In the genomic region with DNA sequence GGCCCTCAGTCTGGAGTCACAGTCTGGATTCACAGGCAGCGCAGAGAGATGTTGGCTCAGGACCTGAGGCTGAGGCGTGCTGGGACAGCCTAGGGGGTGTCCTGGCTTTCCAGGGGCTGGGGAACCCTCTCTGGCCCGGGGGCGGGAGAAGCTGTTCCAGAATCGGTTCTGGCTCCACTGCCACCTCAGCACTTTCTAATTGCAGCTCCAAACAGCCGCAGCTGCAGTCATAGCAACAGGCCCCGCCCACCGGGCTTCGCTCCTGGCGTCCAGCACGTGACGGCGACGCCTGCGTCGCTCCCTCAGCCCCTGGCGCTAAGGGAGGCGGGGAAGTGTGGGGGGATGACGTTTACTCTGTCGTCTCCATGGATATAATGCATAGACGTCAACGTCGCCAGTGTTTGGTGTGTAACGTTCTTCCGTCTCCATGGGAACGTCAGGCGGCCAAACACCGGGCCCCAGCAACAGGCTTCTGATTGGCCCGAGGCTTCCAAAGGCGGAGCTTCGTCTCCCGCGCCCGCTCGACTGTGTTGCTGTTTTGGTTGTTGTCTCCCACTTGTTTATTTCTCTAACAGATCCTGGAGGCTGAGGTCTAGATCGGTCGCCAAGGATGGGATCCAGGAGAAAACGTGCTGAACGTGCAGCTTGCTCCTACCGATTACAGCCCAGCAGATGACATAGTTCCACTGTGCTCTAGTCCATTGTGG, we compare ENCODE assay signal across 8 cellular contexts. TPM values are rescaled to one million over a fixed set of nuclear protein-coding genes. Genes with fewer than 3 reads are reported as not detected.
DNase-seq lines count a peak whose midpoint lies in the region; ATAC-seq, FAIRE-seq and TF ChIP-seq lines count a peak whose summit lies in the region.

No MANE protein-coding gene starts in this region.

- intact Hi-C loops in activated CD4-positive, alpha-beta T cell treated with anti-CD3 and anti-CD28 coated beads for 36 hours (cut with DNase I, micrococcal nuclease): loop anchor here (1.0 to 2.0 kb wide), 8 partner anchors 10 to 402 kb away; partner anchors contain the start of genes FOS (in 2 of the 2), TMED10 (in 2 of the 2), BATF (in 1 of the 2) and ERG28 (in 1 of the 2)
- intact Hi-C loops in kidney (cut with DNase I): no loop called here

- H3K27ac ChIP-seq in kidney (ENCODE audit: low read depth in 2 of 2, low read length in 2 of 2): peak overlapping the region; percentile 96 to 99

- H3K4me3 ChIP-seq in AG10803 (ENCODE audit: low read length) (peak overlapping the region; percentile 58), choroid plexus epithelial cell (ENCODE audit: low read depth, low read length) (peak overlapping the region; percentile 56), kidney (ENCODE audit: low read length in 2 of 2) (peak overlapping the region; percentile 76 to 91)

- H3K9ac ChIP-seq in kidney (ENCODE audit: low read length in 2 of 2): peak overlapping the region; percentile 72 to 96

- POLR2A ChIA-PET in activated CD4-positive, alpha-beta T cell treated with anti-CD3 and anti-CD28 coated beads for 36 hours (lab: Charles Lee): interaction anchor here (0.5 to 1.9 kb wide), 13 partner anchors 9 to 847 kb away, joined by 3 to 16 read pairs (median 5); partner anchors contain the start of genes FOS and NEK9

- H3K27ac Mint-ChIP-seq in activated CD4-positive, alpha-beta T cell treated with anti-CD3 and anti-CD28 coated beads for 36 hours: peak overlapping the region; percentile 97

- peak; percentile 99 for DNase-seq in AG10803 (ENCODE audit: low read depth)
- DNase-seq in GM19238 (ENCODE audit: insufficient read length, low spot score): peak; percentile 83
- peak; percentile 97 for DNase-seq in NCI-H510A (lab: John Stamatoyannopoulos, UW)
- DNase-seq in activated CD4-positive, alpha-beta T cell treated with anti-CD3 and anti-CD28 coated beads for 36 hours: peak; percentile 99
- DNase-seq in choroid plexus epithelial cell (ENCODE audit: low read depth): peak; percentile 100
- peak; percentile 100 for DNase-seq in kidney
- DNase-seq in stimulated activated CD4-positive, alpha-beta T cell treated with anti-CD3 and anti-CD28 coated beads, Interleukin-15, amount 100 ng/mL, for 1 hour (ENCODE audit: low read depth in 1 of 2, low spot score in 1 of 2): peak; percentile 98 to 99

- H3K4me1 Mint-ChIP-seq in activated CD4-positive, alpha-beta T cell treated with anti-CD3 and anti-CD28 coated beads for 36 hours: peaks cover 24% of the 10 kb centered on the region

- no peaks in the 10 kb centered on the region for H3K9me3 ChIP-seq in kidney (ENCODE audit: control insufficient read depth in 1 of 2, low read length in 2 of 2)

- peak; percentile 95 for ATAC-seq in HG03439 (IDR thresholded peaks at IDR 0.05; ENCODE audit: unreplicated experiment)
- peak; percentile 98 for ATAC-seq in activated CD4-positive, alpha-beta T cell treated with anti-CD3 and anti-CD28 coated beads for 36 hours

- H3K4me1 ChIP-seq in kidney (ENCODE audit: control insufficient read depth in 1 of 2, insufficient read depth in 1 of 2, low read depth in 1 of 2, low read length in 2 of 2): peaks cover 19 to 32% of the 10 kb centered on the region in 2 donors

- H3K27me3 Mint-ChIP-seq in activated CD4-positive, alpha-beta T cell treated with anti-CD3 and anti-CD28 coated beads for 36 hours: no peaks in the 10 kb centered on the region

- H3K9me3 Mint-ChIP-seq in activated CD4-positive, alpha-beta T cell treated with anti-CD3 and anti-CD28 coated beads for 36 hours (ENCODE audit: low read depth): no peaks in the 10 kb centered on the region

- no peaks in the 10 kb centered on the region for H3K36me3 ChIP-seq in kidney (ENCODE audit: control insufficient read depth in 1 of 2, insufficient read depth in 2 of 2, low read length in 2 of 2)

- H3K36me3 Mint-ChIP-seq in activated CD4-positive, alpha-beta T cell treated with anti-CD3 and anti-CD28 coated beads for 36 hours (ENCODE audit: low read depth): no peaks in the 10 kb centered on the region

- no peak for TF ChIP-seq CTCF in AG10803 (conservative IDR thresholded peaks at IDR 0.05; ENCODE audit: low read length)
- TF ChIP-seq CTCF in choroid plexus epithelial cell (conservative IDR thresholded peaks at IDR 0.05; ENCODE audit: low read depth, low read length): no peak
- no peak for TF ChIP-seq CTCF in kidney (IDR thresholded peaks at IDR 0.05; ENCODE audit: borderline replicate concordance, extremely low read depth, insufficient read depth)

- peak; percentile 95 for FAIRE-seq in kidney (lab: Jason Lieb, UNC)

- peak overlapping the region; percentile 77 for H3K4me3 Mint-ChIP-seq in activated CD4-positive, alpha-beta T cell treated with anti-CD3 and anti-CD28 coated beads for 36 hours

- CTCF ChIA-PET in activated CD4-positive, alpha-beta T cell treated with anti-CD3 and anti-CD28 coated beads for 36 hours (lab: Charles Lee): interaction anchor here (0.6 to 1.9 kb wide), 8 partner anchors 11 to 314 kb away, joined by 3 to 13 read pairs (median 4); no protein-coding TSS in a partner anchor

RNA-seq across cellular contexts. Expression of gene FOS, which starts 19.7 kb away (rescaled TPM):
- 10 to 100 TPM; 16.0 to 21.1 TPM for total RNA-seq in activated CD4-positive, alpha-beta T cell treated with anti-CD3 and anti-CD28 coated beads for 36 hours
- total RNA-seq in kidney: 116 TPM
- 193 TPM for polyA plus RNA-seq in kidney (ENCODE audit: insufficient read depth, low read depth, low replicate concordance)

Comparison
In these comparisons a context has a peak if more than half of its experiments do, and no peak if none do; other contexts are left out.
1. Peak in every context shown above with its lines: DNase-seq, ATAC-seq, H3K4me3 ChIP-seq and H3K27ac ChIP-seq.